ENCODE assay signal across 22 cellular contexts in genomic region chr20:6814945-6815344, GRCh38. TPM values are rescaled to one million over a fixed set of nuclear protein-coding genes. Genes with fewer than 3 reads are reported as not detected.
DNase-seq lines count a peak whose midpoint lies in the region; ATAC-seq, FAIRE-seq and TF ChIP-seq lines count a peak whose summit lies in the region.
"Had no signal": no experiment of that assay in that cellular context is flagged by ENCODE, and none has a peak within 500 bp of the region (broad histone marks: within the 10 kb centered on the region; RNA-seq: fewer than 3 reads in every experiment).

No MANE protein-coding gene starts in this region.

- H3K4me3 Mint-ChIP-seq in endothelial cell (ENCODE audit: unreplicated experiment): no peak overlapping the region
- H3K4me3 Mint-ChIP-seq in activated CD4-positive, alpha-beta memory T cell treated with anti-CD3 and anti-CD28 coated beads for 36 hours: no peak overlapping the region
- H3K4me3 Mint-ChIP-seq: CD4-positive, CD25-positive, alpha-beta regulatory T cell; CD8-positive, alpha-beta memory T cell; HFFc6 had no signal

- no peak overlapping the region for H2BK12ac ChIP-seq in H1 (ENCODE audit: low read depth, low read length)

- H4K8ac ChIP-seq in H1 (ENCODE audit: extremely low read depth, insufficient read depth, low read length): no peak overlapping the region

- TF ChIP-seq CTCF in H1 (IDR thresholded peaks at IDR 0.05; ENCODE audit: control extremely low read depth in 1 of 3, insufficient read depth in 1 of 3, low read depth in 1 of 3, low read length in 3 of 3) (no peak), endothelial cell (IDR thresholded peaks at IDR 0.05; ENCODE audit: unreplicated experiment) (no peak)

- H3K9ac ChIP-seq in H1 (replicated peaks in 1 of 4; ENCODE audit: extremely low read depth in 1 of 4, low read depth in 3 of 4, low read length in 3 of 4) (no peak overlapping the region), iPS-18a (ENCODE audit: low read length) (no peak overlapping the region)

- in situ Hi-C loops in HAP-1 (cut with MboI; ENCODE audit: low sequenced_read_pairs): no loop called here

- no peak overlapping the region for H2BK120ac ChIP-seq in H1 (replicated peaks; ENCODE audit: low read depth, low read length)

- H3K23ac ChIP-seq in H1 (ENCODE audit: insufficient read length): no peak overlapping the region

- H3K27ac ChIP-seq in H1 (ENCODE audit: low read depth, low read length): no peak overlapping the region
- H3K27ac ChIP-seq in iPS-18a (ENCODE audit: low read length): no peak overlapping the region

- 22% methylated on average over 4 of the region's 4 CpGs; no CpG with 5 or more reads in 1 of the 2 experiments for WGBS in H1 (ENCODE audit: extremely low coverage in 1 of 2, insufficient coverage in 1 of 2, insufficient read length in 1 of 2, insufficient replicate concordance in 2 of 2, low coverage in 1 of 2, low lambda C conversion rate in 2 of 2, missing lambda C conversion rate in 1 of 2), 2 experiments

- no peaks in the 10 kb centered on the region for H3K79me1 ChIP-seq in H1 (ENCODE audit: low read depth, low read length)

- no peak overlapping the region for H2BK15ac ChIP-seq in H1 (ENCODE audit: low read length)

- ATAC-seq in HG02623 (IDR thresholded peaks at IDR 0.05; ENCODE audit: unreplicated experiment) (no peak), GM21526 (IDR thresholded peaks at IDR 0.05; ENCODE audit: low FRiP score, unreplicated experiment) (no peak)
- ATAC-seq: HCT116, K562 had no signal

- DNase-seq in HAP-1 (ENCODE audit: low spot score in 2 of 2) (peak; percentile 49 to 66), H1 (ENCODE audit: low read depth in 1 of 2, low spot score in 2 of 2) (no peak), endothelial cell (ENCODE audit: low spot score) (no peak)
- DNase-seq in activated CD4-positive, alpha-beta memory T cell treated with anti-CD3 and anti-CD28 coated beads for 36 hours: no peak
- DNase-seq: ACHN; BE2C; C1 segment of cervical spinal cord; Caco-2; CD4-positive, CD25-positive, alpha-beta regulatory T cell; CD8-positive, alpha-beta memory T cell; GOT3; HFFc6; IMR-90 had no signal

- H3K4me2 ChIP-seq in H1 (ENCODE audit: insufficient read depth in 1 of 2, low read depth in 2 of 2, low read length in 2 of 2): peak overlapping the region; percentile 14 to 31; a peak in 1 of 4 replicates

- TF ChIP-seq POLR2A in H1 (IDR thresholded peaks at IDR 0.05; ENCODE audit: control extremely low read depth in 1 of 2, low read depth in 2 of 2, low read length in 2 of 2): no peak

- FAIRE-seq in H1 (lab: Jason Lieb, UNC): no peak
- FAIRE-seq: A204.1, D721Med, G401.6, GM12891, K562 had no signal

- no peak overlapping the region for H3K14ac ChIP-seq in H1 (ENCODE audit: insufficient read length)

- H2BK20ac ChIP-seq in H1 (ENCODE audit: low read length): no peak overlapping the region

- no peak for TF ChIP-seq RAD21 in H1 (IDR thresholded peaks at IDR 0.05 in 1 of 2, conservative IDR thresholded peaks at IDR 0.05 in 1 of 2; ENCODE audit: low read depth in 2 of 2, low read length in 2 of 2)

- peaks cover 9% of the 10 kb centered on the region for H3K4me1 Mint-ChIP-seq in endothelial cell (ENCODE audit: unreplicated experiment)
- no peaks in the 10 kb centered on the region for H3K4me1 Mint-ChIP-seq in activated CD4-positive, alpha-beta memory T cell treated with anti-CD3 and anti-CD28 coated beads for 36 hours (ENCODE audit: low read depth)
- H3K4me1 Mint-ChIP-seq: CD4-positive, CD25-positive, alpha-beta regulatory T cell; CD8-positive, alpha-beta memory T cell had no signal

- H4K5ac ChIP-seq in H1 (ENCODE audit: insufficient read length, low read depth, low read length): no peak overlapping the region

- H2AK5ac ChIP-seq in H1 (ENCODE audit: low read depth, low read length): no peak overlapping the region

- no peak overlapping the region for H2BK5ac ChIP-seq in H1 (ENCODE audit: low read depth, low read length)

- H3K9me3 ChIP-seq in HAP-1 (no peaks in the 10 kb centered on the region), H1 (ENCODE audit: insufficient read depth in 2 of 2, low read depth in 1 of 2, low read length in 1 of 2) (no peaks in the 10 kb centered on the region), iPS-18a (ENCODE audit: control insufficient read depth, low read depth, low read length) (no peaks in the 10 kb centered on the region)
- H3K9me3 ChIP-seq: BE2C, Caco-2 had no signal

- H3K4me3 ChIP-seq in HAP-1 (no peak overlapping the region), H1 (ENCODE audit: extremely low read depth in 1 of 4, insufficient read depth in 2 of 4, low read depth in 3 of 4, low read length in 4 of 4) (peak overlapping the region in 1 of 4 experiments; percentile 28; a peak in 1 of 8 replicates), iPS-18a (ENCODE audit: low read length) (peak overlapping the region; percentile 36)
- H3K4me3 ChIP-seq: K562 had no signal

- H3K9me3 Mint-ChIP-seq in endothelial cell (ENCODE audit: unreplicated experiment): no peaks in the 10 kb centered on the region
- peaks cover 5% of the 10 kb centered on the region for H3K9me3 Mint-ChIP-seq in activated CD4-positive, alpha-beta memory T cell treated with anti-CD3 and anti-CD28 coated beads for 36 hours

- no peaks in the 10 kb centered on the region for H3K79me2 ChIP-seq in H1 (ENCODE audit: control insufficient read depth in 1 of 2, insufficient read depth in 2 of 2, low read length in 2 of 2)

- H4K20me1 ChIP-seq in H1 (replicated peaks in 1 of 2; ENCODE audit: control insufficient read depth in 1 of 2, insufficient read depth in 2 of 2, low read length in 2 of 2): no peaks in the 10 kb centered on the region

- intact Hi-C loops in activated CD4-positive, alpha-beta memory T cell treated with anti-CD3 and anti-CD28 coated beads for 36 hours (cut with micrococcal nuclease): no loop called here

- no peak overlapping the region for H3K27ac Mint-ChIP-seq in endothelial cell (ENCODE audit: unreplicated experiment)
- H3K27ac Mint-ChIP-seq in activated CD4-positive, alpha-beta memory T cell treated with anti-CD3 and anti-CD28 coated beads for 36 hours: no peak overlapping the region
- H3K27ac Mint-ChIP-seq: CD4-positive, CD25-positive, alpha-beta regulatory T cell; CD8-positive, alpha-beta memory T cell; HFFc6 had no signal

- H3K27me3 Mint-ChIP-seq in endothelial cell (ENCODE audit: unreplicated experiment): no peaks in the 10 kb centered on the region
- peaks cover 2% of the 10 kb centered on the region for H3K27me3 Mint-ChIP-seq in activated CD4-positive, alpha-beta memory T cell treated with anti-CD3 and anti-CD28 coated beads for 36 hours
- H3K27me3 Mint-ChIP-seq: CD4-positive, CD25-positive, alpha-beta regulatory T cell; CD8-positive, alpha-beta memory T cell had no signal

- no peak overlapping the region for H3K56ac ChIP-seq in H1 (replicated peaks; ENCODE audit: insufficient read length, low read depth, low read length)

- H3K4me1 ChIP-seq in HAP-1 (peaks cover 24% of the 10 kb centered on the region), H1 (replicated peaks in 1 of 4; ENCODE audit: control insufficient read depth in 3 of 4, insufficient read depth in 4 of 4, low read length in 3 of 4) (peaks cover 5 to 13% (median 10%) of the 10 kb centered on the region in 4 experiments; a peak in 4 of 7 replicates), iPS-18a (ENCODE audit: control insufficient read depth, low read depth, low read length) (peaks cover 54% of the 10 kb centered on the region)
- H3K4me1 ChIP-seq: BE2C, Caco-2 had no signal

- POLR2A ChIA-PET in H1 (lab: Charles Lee; ENCODE audit: partially characterized antibody): no interaction called here
- POLR2A ChIA-PET in activated CD4-positive, alpha-beta memory T cell treated with anti-CD3 and anti-CD28 coated beads for 36 hours (lab: Charles Lee): no interaction called here

- no peak overlapping the region for H3K18ac ChIP-seq in H1 (ENCODE audit: extremely low read depth, low read length)

- H3K27me3 ChIP-seq in HAP-1 (ENCODE audit: low read depth) (no peaks in the 10 kb centered on the region), H1 (replicated peaks in 1 of 4; ENCODE audit: control insufficient read depth in 3 of 4, extremely low read depth in 1 of 4, insufficient read depth in 3 of 4, low read length in 3 of 4) (no peaks in the 10 kb centered on the region), iPS-18a (ENCODE audit: control insufficient read depth, insufficient read depth, low read length) (no peaks in the 10 kb centered on the region)
- H3K27me3 ChIP-seq: BE2C had no signal

- no peak overlapping the region for H4K91ac ChIP-seq in H1 (replicated peaks; ENCODE audit: insufficient read length, low read length)

- H3K4ac ChIP-seq in H1 (replicated peaks; ENCODE audit: insufficient read length, low read depth, low read length): no peak overlapping the region

- H3K36me3 Mint-ChIP-seq in endothelial cell (ENCODE audit: low read depth, unreplicated experiment): no peaks in the 10 kb centered on the region
- H3K36me3 Mint-ChIP-seq in activated CD4-positive, alpha-beta memory T cell treated with anti-CD3 and anti-CD28 coated beads for 36 hours: no peaks in the 10 kb centered on the region
- H3K36me3 Mint-ChIP-seq: CD4-positive, CD25-positive, alpha-beta regulatory T cell; CD8-positive, alpha-beta memory T cell had no signal

- H2AFZ ChIP-seq in H1 (ENCODE audit: low read length): no peak overlapping the region

- no peaks in the 10 kb centered on the region; the same call in 1 of the 2 replicates for H3K23me2 ChIP-seq in H1 (ENCODE audit: low read depth, low read length)

- no peak for TF ChIP-seq EP300 in H1 (IDR thresholded peaks at IDR 0.05; ENCODE audit: borderline replicate concordance in 1 of 2, low read depth in 2 of 2, low read length in 2 of 2)

- CTCF ChIA-PET in H1 (lab: Charles Lee; ENCODE audit: partially characterized antibody): interaction anchor here (1.3 kb wide), 1 partner anchor 49 kb away, joined by 4 read pairs; no protein-coding TSS in a partner anchor
- CTCF ChIA-PET in activated CD4-positive, alpha-beta memory T cell treated with anti-CD3 and anti-CD28 coated beads for 36 hours (lab: Charles Lee): no interaction called here

- H3K36me3 ChIP-seq in HAP-1 (replicated peaks): no peaks in the 10 kb centered on the region
- H3K36me3 ChIP-seq in H1 (ENCODE audit: control insufficient read depth in 2 of 4, insufficient read depth in 4 of 4, low read length in 3 of 4): no peaks in the 10 kb centered on the region
- no peaks in the 10 kb centered on the region for H3K36me3 ChIP-seq in iPS-18a (ENCODE audit: control insufficient read depth, low read depth, low read length)
- H3K36me3 ChIP-seq: BE2C had no signal

RNA-seq across cellular contexts. Expression of gene BMP2, which starts 47.5 kb away (rescaled TPM):
- 3.6 and 4.0 TPM in 2 replicates for total RNA-seq in H1 (2021; fragmentation: NEBNext Ultra II Directional; extraction: Animal tissue kit (Norgen Biotek cat#: 25700))
- 1.8 TPM in 2 replicates for polyA plus RNA-seq in H1 (2011; rRNA removed)
- 1.00 TPM for polyA plus RNA-seq in H1 (2011; cell fraction: cytosol; rRNA removed)
- 1.0 TPM for polyA plus RNA-seq in H1 (2011; cell fraction: nucleus; rRNA removed)
- polyA plus RNA-seq in H1 (2012, experiment 1 of 2): 2.7 to 3.7 TPM (median 3.2 TPM) in 4 replicates
- 2.2 TPM for polyA plus RNA-seq in H1 (2012, experiment 2 of 2)
- 2.4 TPM for polyA plus RNA-seq in H1 (2013, experiment 1 of 2)
- 2.6 TPM for polyA plus RNA-seq in H1 (2013, experiment 2 of 2)
- 2.1 and 2.9 TPM in 2 replicates for polyA minus RNA-seq in H1 (2011; rRNA and poly(A)+ RNA removed)
- polyA minus RNA-seq in H1 (2011; cell fraction: cytosol; rRNA and poly(A)+ RNA removed): 1.9 TPM
- 2.8 TPM for polyA minus RNA-seq in H1 (2011; cell fraction: nucleus; rRNA and poly(A)+ RNA removed)
- 1.1 TPM for total RNA-seq in endothelial cell (ENCODE audit: unreplicated experiment)
- not detected for total RNA-seq in activated CD4-positive, alpha-beta memory T cell treated with anti-CD3 and anti-CD28 coated beads for 36 hours
- total RNA-seq: CD4-positive, CD25-positive, alpha-beta regulatory T cell; CD8-positive, alpha-beta memory T cell had no signal
- polyA plus RNA-seq: CD4-positive, CD25-positive, alpha-beta regulatory T cell; CD8-positive, alpha-beta memory T cell had no signal

Comparison
In these comparisons a context has a peak if more than half of its experiments do, and no peak if none do; other contexts are left out.
1. DNase-seq: peak in HAP-1 (2 of 2); none in H1 (0 of 2), endothelial cell (single experiment) and activated CD4-positive, alpha-beta memory T cell treated with anti-CD3 and anti-CD28 coated beads for 36 hours (single experiment).